8 cellular contexts compared by ENCODE assay signal in genomic region chr12:81329088-81329487, GRCh38.
DNase-seq lines count a peak whose midpoint lies in the region; ATAC-seq, FAIRE-seq and TF ChIP-seq lines count a peak whose summit lies in the region.

No MANE protein-coding gene starts in this region.

- H3K4me3 ChIP-seq in small intestine (ENCODE audit: low read depth in 1 of 2, low read length in 2 of 2), result no peak overlapping the region
- no peak overlapping the region for H3K4me3 ChIP-seq in stomach
- no peak overlapping the region for H3K4me3 ChIP-seq in esophagus muscularis mucosa

- H3K36me3 ChIP-seq in small intestine (ENCODE audit: control insufficient read depth in 2 of 2, insufficient read depth in 2 of 2, low read length in 2 of 2) (no peaks in the 10 kb centered on the region), stomach (no peaks in the 10 kb centered on the region), esophagus muscularis mucosa (no peaks in the 10 kb centered on the region)

- H3K27ac ChIP-seq in 22Rv1, result no peak overlapping the region
- no peak overlapping the region for H3K27ac ChIP-seq in VCaP
- no peak overlapping the region for H3K27ac ChIP-seq in small intestine (ENCODE audit: low read depth in 1 of 2, low read length in 1 of 2)
- no peak overlapping the region for H3K27ac ChIP-seq in stomach
- no peak overlapping the region for H3K27ac ChIP-seq in esophagus muscularis mucosa (replicated peaks in 1 of 4)

- H3K27me3 ChIP-seq in small intestine (ENCODE audit: control insufficient read depth in 2 of 2, insufficient read depth in 2 of 2, low read length in 2 of 2), result no peaks in the 10 kb centered on the region
- no peaks in the 10 kb centered on the region for H3K27me3 ChIP-seq in stomach
- no peaks in the 10 kb centered on the region for H3K27me3 ChIP-seq in esophagus muscularis mucosa

- no peaks in the 10 kb centered on the region for H3K4me1 ChIP-seq in small intestine (ENCODE audit: control insufficient read depth in 2 of 2, insufficient read depth in 1 of 2, low read depth in 1 of 2, low read length in 1 of 2)
- no peaks in the 10 kb centered on the region for H3K4me1 ChIP-seq in stomach
- H3K4me1 ChIP-seq in esophagus muscularis mucosa, result no peaks in the 10 kb centered on the region

- FAIRE-seq in small intestine (lab: Jason Lieb, UNC) (no peak), frontal cortex (lab: Jason Lieb, UNC) (no peak)

- TF ChIP-seq POLR2A in stomach (IDR thresholded peaks at IDR 0.05) (no peak), esophagus muscularis mucosa (IDR thresholded peaks at IDR 0.05; ENCODE audit: low read depth) (no peak)

- peak; percentile 85 for ATAC-seq in GM18907 (IDR thresholded peaks at IDR 0.05; ENCODE audit: unreplicated experiment)
- peak; percentile 86 for ATAC-seq in HG03354 (IDR thresholded peaks at IDR 0.05; ENCODE audit: poor library complexity, severe bottlenecking, unreplicated experiment)

- intact Hi-C loops in stomach (cut with DNase I; ENCODE audit: low total_unique reads) (no loop called here), esophagus muscularis mucosa (cut with DNase I) (no loop called here)

- TF ChIP-seq CTCF in 22Rv1 (IDR thresholded peaks at IDR 0.05) (peak; percentile 68), VCaP (conservative IDR thresholded peaks at IDR 0.05) (peak; percentile 33), stomach (IDR thresholded peaks at IDR 0.05) (no peak), esophagus muscularis mucosa (IDR thresholded peaks at IDR 0.05) (peak in 1 of 3 experiments; percentile 5)

- H3K9me3 ChIP-seq in small intestine (ENCODE audit: control insufficient read depth, low read depth), result no peaks in the 10 kb centered on the region
- no peaks in the 10 kb centered on the region for H3K9me3 ChIP-seq in stomach
- H3K9me3 ChIP-seq in esophagus muscularis mucosa, result no peaks in the 10 kb centered on the region

- WGBS in small intestine, 3 donors, result 54 to 76% (median 69%) methylated on average over 2 of the region's 2 CpGs
- 56 to 81% (median 66%) methylated on average over 2 of the region's 2 CpGs for WGBS in stomach, 5 donors
- WGBS in esophagus muscularis mucosa, result 93% methylated on average over 2 of the region's 2 CpGs

- DNase-seq in small intestine, result peak; percentile 0
- no peak for DNase-seq in stomach
- no peak for DNase-seq in frontal cortex (ENCODE audit: low spot score in 2 of 2)
- DNase-seq in esophagus muscularis mucosa (ENCODE audit: extremely low spot score), result no peak

- TF ChIP-seq EP300 in stomach (IDR thresholded peaks at IDR 0.05), result no peak
- TF ChIP-seq EP300 in esophagus muscularis mucosa (IDR thresholded peaks at IDR 0.05), result no peak

Comparison
In these comparisons a context has a peak if more than half of its experiments do, and no peak if none do; other contexts are left out.
1. CTCF ChIP-seq: peak in 22Rv1 (single experiment) and VCaP (single experiment); none in stomach (0 of 7).